ENCODE assay signal across 8 cellular contexts in the genomic region with DNA sequence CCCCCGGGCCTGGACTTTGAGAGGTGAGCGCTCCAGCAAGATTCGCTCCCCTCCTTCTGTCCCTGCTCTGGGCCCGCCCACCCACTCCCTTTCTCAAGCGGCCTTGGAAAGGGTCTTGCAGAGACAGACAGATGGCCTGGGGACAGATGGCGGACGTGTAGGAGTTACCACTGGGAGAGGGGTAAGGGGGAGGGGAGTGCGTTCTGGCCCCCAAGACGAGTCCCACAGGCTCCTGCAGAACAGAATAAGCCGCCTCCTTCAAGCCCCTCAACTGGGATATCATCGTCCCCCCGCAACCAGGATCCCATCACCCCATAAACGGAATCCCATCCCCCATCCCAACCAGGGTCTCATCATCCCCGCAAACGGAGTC. TPM values are rescaled to one million over a fixed set of nuclear protein-coding genes. Genes with fewer than 3 reads are reported as not detected.
DNase-seq lines count a peak whose midpoint lies in the region; ATAC-seq and TF ChIP-seq lines count a peak whose summit lies in the region.

No MANE protein-coding gene starts in this region.

- in situ Hi-C loops in astrocyte of the spinal cord (cut with HindIII; ENCODE audit: low sequenced_read_pairs), result no loop called here

- H3K4me1 ChIP-seq in heart left ventricle (peaks cover 0 to 65% (median 30%) of the 10 kb centered on the region in 12 donors), uterus (peaks cover 0 to 18% of the 10 kb centered on the region in 2 donors)

- H3K27ac ChIP-seq in heart left ventricle (peak overlapping the region in 7 of 12 donors; percentile 28 to 69 (median 48)), uterus (peak overlapping the region in 1 of 2 donors; percentile 8)

- H3K36me3 ChIP-seq in heart left ventricle (no peaks in the 10 kb centered on the region), uterus (no peaks in the 10 kb centered on the region)

- no peaks in the 10 kb centered on the region for H3K27me3 ChIP-seq in heart left ventricle
- H3K27me3 ChIP-seq in uterus, result no peaks in the 10 kb centered on the region

- 29 to 36% (median 33%) methylated on average over 11 to 15 of the region's 15 CpGs for WGBS in heart left ventricle, 4 donors

- peaks cover 15% of the 10 kb centered on the region for H3K4me1 Mint-ChIP-seq in memory B cell

- H3K9me3 ChIP-seq in heart left ventricle, result no peaks in the 10 kb centered on the region
- no peaks in the 10 kb centered on the region for H3K9me3 ChIP-seq in uterus

- no peaks in the 10 kb centered on the region for H3K9me3 Mint-ChIP-seq in memory B cell

- H3K27me3 Mint-ChIP-seq in memory B cell, result peaks cover 5% of the 10 kb centered on the region

- no peak for TF ChIP-seq POLR2A in heart left ventricle (IDR thresholded peaks at IDR 0.05)
- no peak for TF ChIP-seq POLR2A in uterus (IDR thresholded peaks at IDR 0.05)

- TF ChIP-seq CTCF in heart left ventricle (IDR thresholded peaks at IDR 0.05) (no peak), astrocyte of the spinal cord (IDR thresholded peaks at IDR 0.05; ENCODE audit: low read depth, low read length) (no peak), uterus (IDR thresholded peaks at IDR 0.05) (no peak)

- H3K4me3 Mint-ChIP-seq in memory B cell, result peak overlapping the region; percentile 65

- no peak overlapping the region for H3K27ac Mint-ChIP-seq in memory B cell

- DNase-seq in heart left ventricle (no peak), Right ventricle myocardium inferior (ENCODE audit: missing footprints) (no peak), astrocyte of the spinal cord (ENCODE audit: low read depth, low spot score) (no peak), memory B cell (ENCODE audit: low spot score in 2 of 2) (no peak), uterus (no peak), nucleus accumbens (lab: John Stamatoyannopoulos, UW) (no peak), SW 1271 (lab: John Stamatoyannopoulos, UW) (no peak), HUDEP-2 (lab: John Stamatoyannopoulos, UW; ENCODE audit: unreplicated experiment in 76 of 76) (no peak)

- H3K36me3 Mint-ChIP-seq in memory B cell, result no peaks in the 10 kb centered on the region

- ATAC-seq in heart left ventricle, result no peak
- ATAC-seq in Right ventricle myocardium inferior, result no peak
- no peak for ATAC-seq in memory B cell (ENCODE audit: low read depth)

- intact Hi-C loops in heart left ventricle (cut with DNase I), result loop anchor here (1.0 to 5.0 kb wide), 6 partner anchors 58 to 78 kb away; partner anchors contain the start of gene SEMA6B (in 9 of the 10)
- intact Hi-C loops in Right ventricle myocardium inferior (cut with DNase I), result loop anchor here (1.0 kb wide), 1 partner anchor 59 kb away; no protein-coding TSS in a partner anchor
- intact Hi-C loops in uterus (cut with DNase I; ENCODE audit: low total_unique reads), result no loop called here

- H3K4me3 ChIP-seq in heart left ventricle, result peak overlapping the region in 11 of 12 donors; percentile 16 to 75 (median 56)
- peak overlapping the region; percentile 39 for H3K4me3 ChIP-seq in astrocyte of the spinal cord (ENCODE audit: low read depth, low read length)
- peak overlapping the region; percentile 27 to 38 for H3K4me3 ChIP-seq in uterus

RNA-seq across cellular contexts. Expression of gene TNFAIP8L1, which starts 3.6 kb away (rescaled TPM):
- total RNA-seq in heart left ventricle, result 10 to 100 TPM in 1 of 9 donors, 1 to 10 TPM in 8; 2.8 to 15.1 (median 5.8) TPM
- 1 to 10 TPM; 6.1 to 6.2 TPM for polyA plus RNA-seq in heart left ventricle
- 4.4 TPM for total RNA-seq in Right ventricle myocardium inferior
- total RNA-seq in uterus, result 10 to 100 TPM in 1 of 4 donors, 1 to 10 TPM in 2, under 1 TPM in 1; 0.77 to 20.6 (median 9.1) TPM

RNA-seq across cellular contexts. Expression of gene MYDGF, which starts 34.4 kb away (rescaled TPM):
- total RNA-seq in heart left ventricle (10 to 100 TPM; 19.1 to 49.1 (median 25.5) TPM), Right ventricle myocardium inferior (29.8 TPM), uterus (10 to 100 TPM; 21.8 to 63.5 (median 44.4) TPM)
- polyA plus RNA-seq in heart left ventricle, result 100 to 1,000 TPM in 1 of 2 donors, 10 to 100 TPM in 1; 33.1 to 201 TPM
